11 cellular contexts compared by ENCODE assay signal in genomic region chr12:109944975-109945374, GRCh38. TPM values are rescaled to one million over a fixed set of nuclear protein-coding genes. Genes with fewer than 3 reads are reported as not detected.
DNase-seq lines count a peak whose midpoint lies in the region; ATAC-seq and TF ChIP-seq lines count a peak whose summit lies in the region.
"Had no signal": no experiment of that assay in that cellular context is flagged by ENCODE, and none has a peak within 500 bp of the region (broad histone marks: within the 10 kb centered on the region; RNA-seq: fewer than 3 reads in every experiment).

No MANE protein-coding gene starts in this region.

- CTCF ChIA-PET in AG04450 (lab: Charles Lee) = no interaction called here

- no peaks in the 10 kb centered on the region for H3K9me3 Mint-ChIP-seq in mesothelial cell of epicardium
- H3K9me3 Mint-ChIP-seq: activated T-helper 1 cell treated with anti-CD3 and anti-CD28 coated beads, Interleukin-12 subunit alpha, Interleukin-12 subunit beta, Interleukin-2, Interleukin-4 antibody, amounts not matched to agents 30 ng/mL and 10 ng/mL and 1 ng/mL, durations not matched to agents 14 hours and 24 hours and 36 hours had no signal

- H3K9me3 ChIP-seq in AG04450 (ENCODE audit: control insufficient read depth, insufficient read depth, low read length) = no peaks in the 10 kb centered on the region
- H3K9me3 ChIP-seq in breast epithelium = no peaks in the 10 kb centered on the region

- H3K4me3 Mint-ChIP-seq in mesothelial cell of epicardium = no peak overlapping the region
- H3K4me3 Mint-ChIP-seq: activated T-helper 1 cell treated with anti-CD3 and anti-CD28 coated beads, Interleukin-12 subunit alpha, Interleukin-12 subunit beta, Interleukin-2, Interleukin-4 antibody, amounts not matched to agents 30 ng/mL and 10 ng/mL and 1 ng/mL, durations not matched to agents 14 hours and 24 hours and 36 hours had no signal

- H3K36me3 Mint-ChIP-seq in mesothelial cell of epicardium = peaks cover 12% of the 10 kb centered on the region

- peak overlapping the region; percentile 56 for H3K27ac Mint-ChIP-seq in mesothelial cell of epicardium
- H3K27ac Mint-ChIP-seq: activated T-helper 1 cell treated with anti-CD3 and anti-CD28 coated beads, Interleukin-12 subunit alpha, Interleukin-12 subunit beta, Interleukin-2, Interleukin-4 antibody, amounts not matched to agents 30 ng/mL and 10 ng/mL and 1 ng/mL, durations not matched to agents 14 hours and 24 hours and 36 hours had no signal

- DNase-seq in AG04450 (ENCODE audit: low read depth, low spot score) (no peak), UCSD-AML1 (lab: John Stamatoyannopoulos, UW; ENCODE audit: unreplicated experiment) (peak; percentile 27), foreskin keratinocyte (no peak), mesothelial cell of epicardium (ENCODE audit: low spot score in 2 of 2, unreplicated experiment in 2 of 2) (no peak), NCI-H146 treated with DMSO at 0.1 percent for 48 hours (lab: John Stamatoyannopoulos, UW; ENCODE audit: unreplicated experiment) (no peak), breast epithelium (ENCODE audit: low spot score in 2 of 2) (no peak), SKM-1 (lab: John Stamatoyannopoulos, UW; ENCODE audit: unreplicated experiment) (no peak)
- DNase-seq: NCI-H2171 had no signal

- TF ChIP-seq CTCF in AG04450 (IDR thresholded peaks at IDR 0.05; ENCODE audit: low read depth, low read length) (no peak), foreskin keratinocyte (conservative IDR thresholded peaks at IDR 0.05) (peak; percentile 5), mesothelial cell of epicardium (IDR thresholded peaks at IDR 0.05; ENCODE audit: unreplicated experiment) (no peak), breast epithelium (IDR thresholded peaks at IDR 0.05) (no peak)

- no peaks in the 10 kb centered on the region for H3K27me3 Mint-ChIP-seq in mesothelial cell of epicardium (ENCODE audit: low read depth)

- H3K4me3 ChIP-seq in AG04450 (ENCODE audit: low read depth, low read length) (no peak overlapping the region), breast epithelium (no peak overlapping the region)

- H3K4me1 ChIP-seq in foreskin keratinocyte (no peaks in the 10 kb centered on the region), breast epithelium (no peaks in the 10 kb centered on the region)

- POLR2A ChIA-PET in AG04450 (lab: Yijun Ruan, JAX) = interaction anchor here (0.7 kb wide), 1 partner anchor 1651 kb away, joined by 4 read pairs; no protein-coding TSS in a partner anchor

- no peak for TF ChIP-seq POLR2A in breast epithelium (IDR thresholded peaks at IDR 0.05)

- intact Hi-C loops in breast epithelium (cut with DNase I; ENCODE audit: low total_unique reads) = no loop called here

- ATAC-seq in foreskin keratinocyte (peak; percentile 56), HG03139 (IDR thresholded peaks at IDR 0.05; ENCODE audit: unreplicated experiment) (no peak)

- no peaks in the 10 kb centered on the region for H3K27me3 ChIP-seq in AG04450 (ENCODE audit: control insufficient read depth, insufficient read depth, low read length)
- no peaks in the 10 kb centered on the region for H3K27me3 ChIP-seq in foreskin keratinocyte
- H3K27me3 ChIP-seq in breast epithelium = no peaks in the 10 kb centered on the region

- H3K27ac ChIP-seq in AG04450 (ENCODE audit: low read depth, low read length) (peak overlapping the region; percentile 33), foreskin keratinocyte (no peak overlapping the region), breast epithelium (no peak overlapping the region)
- H3K27ac ChIP-seq: parathyroid adenoma had no signal

- peaks cover 16% of the 10 kb centered on the region for H3K4me1 Mint-ChIP-seq in mesothelial cell of epicardium

- H3K36me3 ChIP-seq in breast epithelium = no peaks in the 10 kb centered on the region

RNA-seq across cellular contexts. Expression of gene TCHP, which starts 44.9 kb away (rescaled TPM):
- polyA plus RNA-seq in AG04450 (2011; rRNA removed) = 7.6 and 9.1 TPM in 2 replicates
- 4.5 and 6.4 TPM in 2 replicates for polyA minus RNA-seq in AG04450 (2011; rRNA and poly(A)+ RNA removed)
- 15.6 and 18.1 TPM in 2 replicates for total RNA-seq in foreskin keratinocyte
- polyA plus RNA-seq in foreskin keratinocyte = 10.7 and 11.2 TPM in 2 replicates
- total RNA-seq in mesothelial cell of epicardium = 16.6 to 18.6 TPM (median 18.0 TPM) in 3 replicates
- total RNA-seq in breast epithelium = 10 to 100 TPM; 10.2 to 20.0 (median 18.6) TPM

RNA-seq across cellular contexts. Expression of gene GIT2, which starts 51.2 kb away (rescaled TPM):
- polyA plus RNA-seq in AG04450 (2011; rRNA removed) (57.9 and 62.0 TPM in 2 replicates), foreskin keratinocyte (9.4 and 9.5 TPM in 2 replicates)
- polyA minus RNA-seq in AG04450 (2011; rRNA and poly(A)+ RNA removed) = 69.9 and 70.6 TPM in 2 replicates
- total RNA-seq in foreskin keratinocyte (28.7 and 33.1 TPM in 2 replicates), mesothelial cell of epicardium (41.3 to 42.7 TPM (median 42.6 TPM) in 3 replicates), breast epithelium (10 to 100 TPM; 41.3 to 53.1 (median 42.6) TPM)

RNA-seq across cellular contexts. Expression of gene ANKRD13A, which starts 54.3 kb away (rescaled TPM):
- polyA plus RNA-seq in AG04450 (2011; rRNA removed) (202 and 246 TPM in 2 replicates), foreskin keratinocyte (23.2 and 29.2 TPM in 2 replicates)
- polyA minus RNA-seq in AG04450 (2011; rRNA and poly(A)+ RNA removed) = 206 and 257 TPM in 2 replicates
- total RNA-seq in foreskin keratinocyte (76.2 and 76.5 TPM in 2 replicates), mesothelial cell of epicardium (25.1 to 28.1 TPM (median 27.6 TPM) in 3 replicates), breast epithelium (100 to 1,000 TPM in 1 of 3 donors, 10 to 100 TPM in 2; 66.4 to 172 (median 88.2) TPM)
